In the genomic region with DNA sequence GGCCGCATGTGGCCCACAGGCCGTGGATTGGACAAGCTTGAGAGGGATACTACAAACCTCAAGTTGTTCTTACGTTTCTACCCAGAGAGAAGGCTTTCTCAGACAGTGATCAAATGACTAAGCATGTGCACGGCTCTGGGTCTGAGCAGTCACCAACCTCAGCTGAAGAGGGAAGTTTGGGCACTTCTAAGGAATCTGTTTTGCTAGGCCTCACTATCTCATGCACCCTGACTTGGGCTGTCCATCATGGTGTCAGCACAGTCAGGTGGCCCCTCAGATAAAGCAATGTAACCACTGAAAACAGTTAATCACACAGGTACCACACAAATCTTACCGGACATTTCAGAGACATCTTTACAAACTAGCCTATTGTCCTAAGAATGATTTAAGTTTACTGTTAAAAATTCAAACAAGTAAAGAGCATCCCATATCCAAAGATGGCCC, we compare ENCODE assay signal across 1 cellular context.
TF ChIP-seq lines count a peak whose summit lies in the region.

No MANE protein-coding gene starts in this region.

TF ChIP-seq in K562, 482 proteins besides CTCF, POLR2A, EP300 and RAD21 (continued from another document and continues in another):
- TF ChIP-seq, protein P1, sequence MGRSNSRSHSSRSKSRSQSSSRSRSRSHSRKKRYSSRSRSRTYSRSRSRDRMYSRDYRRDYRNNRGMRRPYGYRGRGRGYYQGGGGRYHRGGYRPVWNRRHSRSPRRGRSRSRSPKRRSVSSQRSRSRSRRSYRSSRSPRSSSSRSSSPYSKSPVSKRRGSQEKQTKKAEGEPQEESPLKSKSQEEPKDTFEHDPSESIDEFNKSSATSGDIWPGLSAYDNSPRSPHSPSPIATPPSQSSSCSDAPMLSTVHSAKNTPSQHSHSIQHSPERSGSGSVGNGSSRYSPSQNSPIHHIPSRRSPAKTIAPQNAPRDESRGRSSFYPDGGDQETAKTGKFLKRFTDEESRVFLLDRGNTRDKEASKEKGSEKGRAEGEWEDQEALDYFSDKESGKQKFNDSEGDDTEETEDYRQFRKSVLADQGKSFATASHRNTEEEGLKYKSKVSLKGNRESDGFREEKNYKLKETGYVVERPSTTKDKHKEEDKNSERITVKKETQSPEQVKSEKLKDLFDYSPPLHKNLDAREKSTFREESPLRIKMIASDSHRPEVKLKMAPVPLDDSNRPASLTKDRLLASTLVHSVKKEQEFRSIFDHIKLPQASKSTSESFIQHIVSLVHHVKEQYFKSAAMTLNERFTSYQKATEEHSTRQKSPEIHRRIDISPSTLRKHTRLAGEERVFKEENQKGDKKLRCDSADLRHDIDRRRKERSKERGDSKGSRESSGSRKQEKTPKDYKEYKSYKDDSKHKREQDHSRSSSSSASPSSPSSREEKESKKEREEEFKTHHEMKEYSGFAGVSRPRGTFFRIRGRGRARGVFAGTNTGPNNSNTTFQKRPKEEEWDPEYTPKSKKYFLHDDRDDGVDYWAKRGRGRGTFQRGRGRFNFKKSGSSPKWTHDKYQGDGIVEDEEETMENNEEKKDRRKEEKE (IDR thresholded peaks at IDR 0.05; ENCODE audit: borderline replicate concordance in 1 of 2, control insufficient read depth in 1 of 2, low read depth in 2 of 2, low read length in 1 of 2) = no peak
- TF ChIP-seq NCOA4 (IDR thresholded peaks at IDR 0.05; ENCODE audit: partially characterized antibody) (peak; percentile 68), CHD2 (IDR thresholded peaks at IDR 0.05; ENCODE audit: low read depth, low read length) (no peak), CTBP1 (IDR thresholded peaks at IDR 0.05; ENCODE audit: borderline replicate concordance) (peak; percentile 99), PPARD (CRISPR knock-in tag; IDR thresholded peaks at IDR 0.05) (no peak), EHMT2 (IDR thresholded peaks at IDR 0.05) (peak; percentile 81; the same call in 1 of the 2 replicates), TOE1 (IDR thresholded peaks at IDR 0.05; ENCODE audit: borderline replicate concordance) (peak; percentile 74), TOE1 (CRISPR knock-in tag; IDR thresholded peaks at IDR 0.05; ENCODE audit: borderline replicate concordance, low read depth) (no peak), SMARCC2 (IDR thresholded peaks at IDR 0.05; ENCODE audit: low read depth) (peak; percentile 96), HLTF (IDR thresholded peaks at IDR 0.05) (no peak), SRF (CRISPR knock-in tag; IDR thresholded peaks at IDR 0.05) (peak in 1 of 2 experiments; percentile 15; a peak in 2 of 4 replicates), PTTG1 (tag; IDR thresholded peaks at IDR 0.05; ENCODE audit: low read depth) (peak; percentile 70), DPF2 (IDR thresholded peaks at IDR 0.05) (peak; percentile 99), ZNF561 (CRISPR knock-in tag; conservative IDR thresholded peaks at IDR 0.05) (no peak), ZNF274 (IDR thresholded peaks at IDR 0.05; ENCODE audit: borderline replicate concordance, low read depth, low read length) (no peak; the same call in 1 of the 2 replicates), HNRNPK (IDR thresholded peaks at IDR 0.05; ENCODE audit: low read depth, low read length, poor library complexity, severe bottlenecking) (no peak), PYGO2 (tag; IDR thresholded peaks at IDR 0.05) (peak; percentile 89), FOXK2 (conservative IDR thresholded peaks at IDR 0.05 in 1 of 2, IDR thresholded peaks at IDR 0.05 in 1 of 2; ENCODE audit: low read depth in 2 of 2) (peak in 1 of 2 experiments; percentile 31; a peak in 2 of 4 replicates), ETV6 (IDR thresholded peaks at IDR 0.05; ENCODE audit: borderline replicate concordance in 1 of 2, low read depth in 2 of 2, low read length in 1 of 2) (peak in 1 of 2 experiments; percentile 83; a peak in 2 of 4 replicates), ETV6 (CRISPR knock-in tag; IDR thresholded peaks at IDR 0.05; ENCODE audit: borderline replicate concordance) (no peak), SNIP1 (IDR thresholded peaks at IDR 0.05; ENCODE audit: low read depth) (no peak), MAFG (tag; conservative IDR thresholded peaks at IDR 0.05) (peak; percentile 72), MECOM (CRISPR knock-in tag; IDR thresholded peaks at IDR 0.05) (peak; percentile 95), L3MBTL2 (IDR thresholded peaks at IDR 0.05) (peak; percentile 97), BCOR (IDR thresholded peaks at IDR 0.05) (peak; percentile 84), THRAP3 (IDR thresholded peaks at IDR 0.05; ENCODE audit: borderline replicate concordance) (no peak), FOXJ2 (tag; IDR thresholded peaks at IDR 0.05) (peak; percentile 65; the same call in 1 of the 2 replicates), ZNF436 (CRISPR knock-in tag; IDR thresholded peaks at IDR 0.05) (no peak), TBP (optimal IDR thresholded peaks at IDR 0.05; ENCODE audit: low read depth, low read length) (no peak)
- TF ChIP-seq, protein P2, sequence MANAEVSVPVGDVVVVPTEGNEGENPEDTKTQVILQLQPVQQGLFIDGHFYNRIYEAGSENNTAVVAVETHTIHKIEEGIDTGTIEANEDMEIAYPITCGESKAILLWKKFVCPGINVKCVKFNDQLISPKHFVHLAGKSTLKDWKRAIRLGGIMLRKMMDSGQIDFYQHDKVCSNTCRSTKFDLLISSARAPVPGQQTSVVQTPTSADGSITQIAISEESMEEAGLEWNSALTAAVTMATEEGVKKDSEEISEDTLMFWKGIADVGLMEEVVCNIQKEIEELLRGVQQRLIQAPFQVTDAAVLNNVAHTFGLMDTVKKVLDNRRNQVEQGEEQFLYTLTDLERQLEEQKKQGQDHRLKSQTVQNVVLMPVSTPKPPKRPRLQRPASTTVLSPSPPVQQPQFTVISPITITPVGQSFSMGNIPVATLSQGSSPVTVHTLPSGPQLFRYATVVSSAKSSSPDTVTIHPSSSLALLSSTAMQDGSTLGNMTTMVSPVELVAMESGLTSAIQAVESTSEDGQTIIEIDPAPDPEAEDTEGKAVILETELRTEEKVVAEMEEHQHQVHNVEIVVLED (CRISPR knock-in tag; IDR thresholded peaks at IDR 0.05) = no peak
- TF ChIP-seq, protein P3, sequence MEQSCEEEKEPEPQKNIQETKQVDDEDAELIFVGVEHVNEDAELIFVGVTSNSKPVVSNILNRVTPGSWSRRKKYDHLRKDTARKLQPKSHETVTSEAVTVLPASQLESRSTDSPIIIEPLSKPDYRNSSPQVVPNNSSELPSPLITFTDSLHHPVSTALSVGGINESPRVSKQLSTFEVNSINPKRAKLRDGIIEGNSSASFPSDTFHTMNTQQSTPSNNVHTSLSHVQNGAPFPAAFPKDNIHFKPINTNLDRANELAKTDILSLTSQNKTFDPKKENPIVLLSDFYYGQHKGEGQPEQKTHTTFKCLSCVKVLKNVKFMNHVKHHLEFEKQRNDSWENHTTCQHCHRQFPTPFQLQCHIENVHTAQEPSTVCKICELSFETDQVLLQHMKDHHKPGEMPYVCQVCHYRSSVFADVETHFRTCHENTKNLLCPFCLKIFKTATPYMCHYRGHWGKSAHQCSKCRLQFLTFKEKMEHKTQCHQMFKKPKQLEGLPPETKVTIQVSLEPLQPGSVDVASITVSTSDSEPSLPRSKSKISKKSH (CRISPR knock-in tag; IDR thresholded peaks at IDR 0.05) = no peak
- TF ChIP-seq, protein P4, sequence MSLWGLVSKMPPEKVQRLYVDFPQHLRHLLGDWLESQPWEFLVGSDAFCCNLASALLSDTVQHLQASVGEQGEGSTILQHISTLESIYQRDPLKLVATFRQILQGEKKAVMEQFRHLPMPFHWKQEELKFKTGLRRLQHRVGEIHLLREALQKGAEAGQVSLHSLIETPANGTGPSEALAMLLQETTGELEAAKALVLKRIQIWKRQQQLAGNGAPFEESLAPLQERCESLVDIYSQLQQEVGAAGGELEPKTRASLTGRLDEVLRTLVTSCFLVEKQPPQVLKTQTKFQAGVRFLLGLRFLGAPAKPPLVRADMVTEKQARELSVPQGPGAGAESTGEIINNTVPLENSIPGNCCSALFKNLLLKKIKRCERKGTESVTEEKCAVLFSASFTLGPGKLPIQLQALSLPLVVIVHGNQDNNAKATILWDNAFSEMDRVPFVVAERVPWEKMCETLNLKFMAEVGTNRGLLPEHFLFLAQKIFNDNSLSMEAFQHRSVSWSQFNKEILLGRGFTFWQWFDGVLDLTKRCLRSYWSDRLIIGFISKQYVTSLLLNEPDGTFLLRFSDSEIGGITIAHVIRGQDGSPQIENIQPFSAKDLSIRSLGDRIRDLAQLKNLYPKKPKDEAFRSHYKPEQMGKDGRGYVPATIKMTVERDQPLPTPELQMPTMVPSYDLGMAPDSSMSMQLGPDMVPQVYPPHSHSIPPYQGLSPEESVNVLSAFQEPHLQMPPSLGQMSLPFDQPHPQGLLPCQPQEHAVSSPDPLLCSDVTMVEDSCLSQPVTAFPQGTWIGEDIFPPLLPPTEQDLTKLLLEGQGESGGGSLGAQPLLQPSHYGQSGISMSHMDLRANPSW (CRISPR knock-in tag; IDR thresholded peaks at IDR 0.05) = no peak
- TF ChIP-seq, protein P5, sequence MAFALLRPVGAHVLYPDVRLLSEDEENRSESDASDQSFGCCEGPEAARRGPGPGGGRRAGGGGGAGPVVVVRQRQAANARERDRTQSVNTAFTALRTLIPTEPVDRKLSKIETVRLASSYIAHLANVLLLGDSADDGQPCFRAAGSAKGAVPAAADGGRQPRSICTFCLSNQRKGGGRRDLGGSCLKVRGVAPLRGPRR (CRISPR knock-in tag; IDR thresholded peaks at IDR 0.05) = no peak
- TF ChIP-seq, protein P6, sequence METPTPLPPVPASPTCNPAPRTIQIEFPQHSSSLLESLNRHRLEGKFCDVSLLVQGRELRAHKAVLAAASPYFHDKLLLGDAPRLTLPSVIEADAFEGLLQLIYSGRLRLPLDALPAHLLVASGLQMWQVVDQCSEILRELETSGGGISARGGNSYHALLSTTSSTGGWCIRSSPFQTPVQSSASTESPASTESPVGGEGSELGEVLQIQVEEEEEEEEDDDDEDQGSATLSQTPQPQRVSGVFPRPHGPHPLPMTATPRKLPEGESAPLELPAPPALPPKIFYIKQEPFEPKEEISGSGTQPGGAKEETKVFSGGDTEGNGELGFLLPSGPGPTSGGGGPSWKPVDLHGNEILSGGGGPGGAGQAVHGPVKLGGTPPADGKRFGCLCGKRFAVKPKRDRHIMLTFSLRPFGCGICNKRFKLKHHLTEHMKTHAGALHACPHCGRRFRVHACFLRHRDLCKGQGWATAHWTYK (CRISPR knock-in tag; IDR thresholded peaks at IDR 0.05) = peak; percentile 94
- TF ChIP-seq, protein P7, sequence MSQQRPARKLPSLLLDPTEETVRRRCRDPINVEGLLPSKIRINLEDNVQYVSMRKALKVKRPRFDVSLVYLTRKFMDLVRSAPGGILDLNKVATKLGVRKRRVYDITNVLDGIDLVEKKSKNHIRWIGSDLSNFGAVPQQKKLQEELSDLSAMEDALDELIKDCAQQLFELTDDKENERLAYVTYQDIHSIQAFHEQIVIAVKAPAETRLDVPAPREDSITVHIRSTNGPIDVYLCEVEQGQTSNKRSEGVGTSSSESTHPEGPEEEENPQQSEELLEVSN (IDR thresholded peaks at IDR 0.05; ENCODE audit: borderline replicate concordance in 1 of 2, extremely low read depth in 1 of 2, insufficient read depth in 1 of 2, insufficient read length in 1 of 2, low read depth in 1 of 2, low read length in 1 of 2, poor library complexity in 1 of 2, severe bottlenecking in 1 of 2) = peak; percentile 43 to 57
- TF ChIP-seq, protein P8, sequence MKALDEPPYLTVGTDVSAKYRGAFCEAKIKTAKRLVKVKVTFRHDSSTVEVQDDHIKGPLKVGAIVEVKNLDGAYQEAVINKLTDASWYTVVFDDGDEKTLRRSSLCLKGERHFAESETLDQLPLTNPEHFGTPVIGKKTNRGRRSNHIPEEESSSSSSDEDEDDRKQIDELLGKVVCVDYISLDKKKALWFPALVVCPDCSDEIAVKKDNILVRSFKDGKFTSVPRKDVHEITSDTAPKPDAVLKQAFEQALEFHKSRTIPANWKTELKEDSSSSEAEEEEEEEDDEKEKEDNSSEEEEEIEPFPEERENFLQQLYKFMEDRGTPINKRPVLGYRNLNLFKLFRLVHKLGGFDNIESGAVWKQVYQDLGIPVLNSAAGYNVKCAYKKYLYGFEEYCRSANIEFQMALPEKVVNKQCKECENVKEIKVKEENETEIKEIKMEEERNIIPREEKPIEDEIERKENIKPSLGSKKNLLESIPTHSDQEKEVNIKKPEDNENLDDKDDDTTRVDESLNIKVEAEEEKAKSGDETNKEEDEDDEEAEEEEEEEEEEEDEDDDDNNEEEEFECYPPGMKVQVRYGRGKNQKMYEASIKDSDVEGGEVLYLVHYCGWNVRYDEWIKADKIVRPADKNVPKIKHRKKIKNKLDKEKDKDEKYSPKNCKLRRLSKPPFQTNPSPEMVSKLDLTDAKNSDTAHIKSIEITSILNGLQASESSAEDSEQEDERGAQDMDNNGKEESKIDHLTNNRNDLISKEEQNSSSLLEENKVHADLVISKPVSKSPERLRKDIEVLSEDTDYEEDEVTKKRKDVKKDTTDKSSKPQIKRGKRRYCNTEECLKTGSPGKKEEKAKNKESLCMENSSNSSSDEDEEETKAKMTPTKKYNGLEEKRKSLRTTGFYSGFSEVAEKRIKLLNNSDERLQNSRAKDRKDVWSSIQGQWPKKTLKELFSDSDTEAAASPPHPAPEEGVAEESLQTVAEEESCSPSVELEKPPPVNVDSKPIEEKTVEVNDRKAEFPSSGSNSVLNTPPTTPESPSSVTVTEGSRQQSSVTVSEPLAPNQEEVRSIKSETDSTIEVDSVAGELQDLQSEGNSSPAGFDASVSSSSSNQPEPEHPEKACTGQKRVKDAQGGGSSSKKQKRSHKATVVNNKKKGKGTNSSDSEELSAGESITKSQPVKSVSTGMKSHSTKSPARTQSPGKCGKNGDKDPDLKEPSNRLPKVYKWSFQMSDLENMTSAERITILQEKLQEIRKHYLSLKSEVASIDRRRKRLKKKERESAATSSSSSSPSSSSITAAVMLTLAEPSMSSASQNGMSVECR (CRISPR knock-in tag; IDR thresholded peaks at IDR 0.05) = no peak
- TF ChIP-seq, protein P9, sequence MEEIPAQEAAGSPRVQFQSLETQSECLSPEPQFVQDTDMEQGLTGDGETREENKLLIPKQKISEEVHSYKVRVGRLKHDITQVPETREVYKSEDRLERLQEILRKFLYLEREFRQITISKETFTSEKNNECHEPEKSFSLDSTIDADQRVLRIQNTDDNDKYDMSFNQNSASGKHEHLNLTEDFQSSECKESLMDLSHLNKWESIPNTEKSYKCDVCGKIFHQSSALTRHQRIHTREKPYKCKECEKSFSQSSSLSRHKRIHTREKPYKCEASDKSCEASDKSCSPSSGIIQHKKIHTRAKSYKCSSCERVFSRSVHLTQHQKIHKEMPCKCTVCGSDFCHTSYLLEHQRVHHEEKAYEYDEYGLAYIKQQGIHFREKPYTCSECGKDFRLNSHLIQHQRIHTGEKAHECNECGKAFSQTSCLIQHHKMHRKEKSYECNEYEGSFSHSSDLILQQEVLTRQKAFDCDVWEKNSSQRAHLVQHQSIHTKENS (CRISPR knock-in tag; IDR thresholded peaks at IDR 0.05) = no peak
